In the genomic region with DNA sequence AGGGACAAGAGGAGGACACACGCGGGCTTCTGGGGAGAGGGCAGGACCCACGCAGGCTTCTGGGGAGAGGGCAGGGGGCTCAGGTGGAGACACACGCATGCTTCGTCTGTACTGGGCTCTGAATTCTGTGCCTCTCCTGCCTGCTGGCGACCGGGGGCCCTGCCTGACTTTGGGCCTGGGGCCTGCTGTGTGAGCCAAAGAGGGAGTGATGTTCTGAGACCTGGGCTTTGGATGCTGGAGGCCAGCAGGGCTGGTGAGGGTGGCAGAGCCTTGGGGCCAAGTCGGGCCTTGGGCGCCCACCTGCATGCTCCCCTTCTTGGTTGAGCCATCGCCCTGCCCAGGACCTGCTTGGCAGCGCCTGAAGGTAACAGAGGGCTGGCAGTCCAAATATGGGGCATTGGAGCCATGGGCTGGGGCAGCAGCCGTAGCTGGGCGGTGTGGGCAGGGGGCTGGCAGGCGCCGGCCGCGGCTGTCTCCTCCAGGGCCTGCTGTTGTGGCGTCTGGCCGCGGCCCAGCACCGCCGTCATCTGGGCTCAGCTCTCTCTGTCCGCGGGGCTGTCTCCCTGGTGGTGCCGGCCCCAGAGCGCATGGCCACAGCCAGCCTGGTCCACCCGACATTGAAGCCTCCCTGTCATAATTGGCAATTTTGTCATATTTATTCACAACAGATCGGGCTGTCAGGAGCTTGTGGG, we compare ENCODE assay signal across 13 cellular contexts.
DNase-seq lines count a peak whose midpoint lies in the region; ATAC-seq and TF ChIP-seq lines count a peak whose summit lies in the region.
"Had no signal": no experiment of that assay in that cellular context is flagged by ENCODE, and none has a peak within 500 bp of the region (broad histone marks: within the 10 kb centered on the region; RNA-seq: fewer than 3 reads in every experiment).

No MANE protein-coding gene starts in this region.

- no peak overlapping the region for H3K4me3 ChIP-seq in endodermal cell (ENCODE audit: low read length)
- H3K4me3 ChIP-seq: A549 had no signal

- intact Hi-C loops in natural killer cell (cut with micrococcal nuclease), result no loop called here

- H3K4me2 ChIP-seq in H9 (ENCODE audit: insufficient read depth, insufficient read length, low read length), result no peak overlapping the region
- H3K4me2 ChIP-seq: A549 had no signal

- H2BK20ac ChIP-seq in H9 (ENCODE audit: low read depth, low read length, poor library complexity, severe bottlenecking), result no peak overlapping the region

- no peak overlapping the region for H3K27ac Mint-ChIP-seq in natural killer cell treated with Interleukin-12 subunit alpha and Interleukin-12 subunit beta and Interleukin-15 and Interleukin-18, amount 100 ng/mL, for 72 hours
- H3K27ac Mint-ChIP-seq in natural killer cell, result no peak overlapping the region
- H3K27ac Mint-ChIP-seq in H9, result peak overlapping the region in 1 of 3 experiments; percentile 49; a peak in 1 of 7 replicates
- no peak overlapping the region for H3K27ac Mint-ChIP-seq in endodermal cell
- H3K27ac Mint-ChIP-seq: CD8-positive, alpha-beta memory T cell; HFFc6 had no signal

- H4K8ac ChIP-seq in H9 (replicated peaks; ENCODE audit: insufficient read length, low read depth, low read length), result no peak overlapping the region

- H3K4me1 Mint-ChIP-seq in natural killer cell treated with Interleukin-12 subunit alpha and Interleukin-12 subunit beta and Interleukin-15 and Interleukin-18, amount 100 ng/mL, for 72 hours (ENCODE audit: low read depth in 2 of 2), result peaks cover 0 to 3% of the 10 kb centered on the region in 2 donors
- H3K4me1 Mint-ChIP-seq in natural killer cell (no peaks in the 10 kb centered on the region), H9 (no peaks in the 10 kb centered on the region), endodermal cell (no peaks in the 10 kb centered on the region)
- H3K4me1 Mint-ChIP-seq: CD8-positive, alpha-beta memory T cell had no signal

- no peaks in the 10 kb centered on the region for H3K79me2 ChIP-seq in H9 (ENCODE audit: insufficient read depth, low read length)

- H3K27ac ChIP-seq in H9 (ENCODE audit: insufficient read length, low read depth, low read length), result no peak overlapping the region
- H3K27ac ChIP-seq in endodermal cell (ENCODE audit: low read depth, low read length), result peak overlapping the region; percentile 60
- H3K27ac ChIP-seq: A549 had no signal

- H3K23me2 ChIP-seq in H9 (ENCODE audit: insufficient read length, low read depth, low read length, poor library complexity, severe bottlenecking), result no peaks in the 10 kb centered on the region

- H3K27me3 Mint-ChIP-seq in natural killer cell treated with Interleukin-12 subunit alpha and Interleukin-12 subunit beta and Interleukin-15 and Interleukin-18, amount 100 ng/mL, for 72 hours, result peaks cover 1 to 3% of the 10 kb centered on the region in 2 donors
- H3K27me3 Mint-ChIP-seq in natural killer cell (ENCODE audit: low read depth in 2 of 2) (peaks cover 0 to under 1% of the 10 kb centered on the region in 2 donors), H9 (ENCODE audit: low read depth) (peaks cover 3% of the 10 kb centered on the region), endodermal cell (ENCODE audit: insufficient read depth) (peaks cover 4% of the 10 kb centered on the region)

- H3K79me1 ChIP-seq in H9 (ENCODE audit: insufficient read depth, low read depth, low read length, poor library complexity, severe bottlenecking), result no peaks in the 10 kb centered on the region

- WGBS in H9 (ENCODE audit: extremely low coverage, insufficient read length, low lambda C conversion rate), result no CpG with 5 or more reads among the region's 28 CpGs
- 95 to 96% methylated on average over 20 to 28 of the region's 28 CpGs for WGBS in endodermal cell (ENCODE audit: insufficient coverage in 1 of 2, insufficient read length in 1 of 2), 2 experiments

- no peak overlapping the region for H4K91ac ChIP-seq in H9 (ENCODE audit: insufficient read length, low read depth, low read length)

- ATAC-seq in natural killer cell treated with Interleukin-12 subunit alpha and Interleukin-12 subunit beta and Interleukin-15 and Interleukin-18, amount 100 ng/mL, for 72 hours, result no peak
- no peak for ATAC-seq in natural killer cell
- ATAC-seq: HepG2 had no signal

- no peak for TF ChIP-seq CTCF in natural killer cell (IDR thresholded peaks at IDR 0.05)
- TF ChIP-seq CTCF in H9 (conservative IDR thresholded peaks at IDR 0.05), result no peak
- TF ChIP-seq CTCF in endodermal cell (conservative IDR thresholded peaks at IDR 0.05), result no peak
- no peak for TF ChIP-seq CTCF in GM10266 (IDR thresholded peaks at IDR 0.05; ENCODE audit: control insufficient read depth, insufficient read depth, low read depth, missing control alignments)

- H3K9me3 Mint-ChIP-seq in natural killer cell treated with Interleukin-12 subunit alpha and Interleukin-12 subunit beta and Interleukin-15 and Interleukin-18, amount 100 ng/mL, for 72 hours, result no peaks in the 10 kb centered on the region
- H3K9me3 Mint-ChIP-seq in natural killer cell (no peaks in the 10 kb centered on the region), H9 (peaks cover under 1 to 2% of the 10 kb centered on the region in 2 experiments; a peak in 2 of 5 replicates), endodermal cell (no peaks in the 10 kb centered on the region)
- H3K9me3 Mint-ChIP-seq: HFFc6 had no signal

- H2BK5ac ChIP-seq in H9 (ENCODE audit: insufficient read length, low read length), result no peak overlapping the region

- H2AFZ ChIP-seq in H9 (ENCODE audit: low read length), result no peak overlapping the region

- no peak overlapping the region for H2BK12ac ChIP-seq in H9 (ENCODE audit: insufficient read length, low read depth, low read length)

- no peaks in the 10 kb centered on the region for H3K4me1 ChIP-seq in H9 (ENCODE audit: insufficient read depth, low read length)
- no peaks in the 10 kb centered on the region for H3K4me1 ChIP-seq in endodermal cell (ENCODE audit: control insufficient read depth, insufficient read depth, low read length)
- H3K4me1 ChIP-seq: A549, Caco-2 had no signal

- no peaks in the 10 kb centered on the region for H4K20me1 ChIP-seq in H9 (ENCODE audit: control insufficient read depth, insufficient read depth, insufficient read length)

- H3K36me3 Mint-ChIP-seq in natural killer cell treated with Interleukin-12 subunit alpha and Interleukin-12 subunit beta and Interleukin-15 and Interleukin-18, amount 100 ng/mL, for 72 hours, result no peaks in the 10 kb centered on the region
- H3K36me3 Mint-ChIP-seq in natural killer cell (no peaks in the 10 kb centered on the region), H9 (ENCODE audit: insufficient read depth in 1 of 3, low read depth in 3 of 3) (no peaks in the 10 kb centered on the region), endodermal cell (ENCODE audit: low read depth) (no peaks in the 10 kb centered on the region)

- H4K5ac ChIP-seq in H9 (ENCODE audit: insufficient read length, low read depth, low read length), result no peak overlapping the region

- no peak overlapping the region for H3K23ac ChIP-seq in H9 (ENCODE audit: insufficient read length, low read depth, low read length)

- no peak overlapping the region for H3K4me3 Mint-ChIP-seq in natural killer cell treated with Interleukin-12 subunit alpha and Interleukin-12 subunit beta and Interleukin-15 and Interleukin-18, amount 100 ng/mL, for 72 hours
- H3K4me3 Mint-ChIP-seq in natural killer cell (no peak overlapping the region), H9 (no peak overlapping the region), endodermal cell (no peak overlapping the region)
- H3K4me3 Mint-ChIP-seq: CD8-positive, alpha-beta memory T cell; HFFc6 had no signal

- H3T11ph ChIP-seq in H9 (ENCODE audit: low read length), result no peak overlapping the region

- no peak overlapping the region for H3K9ac ChIP-seq in H9 (ENCODE audit: extremely low read depth, insufficient read length, low read length)
- no peak overlapping the region for H3K9ac ChIP-seq in endodermal cell (ENCODE audit: extremely low read depth, low read length, poor library complexity, severe bottlenecking)

- H2AK5ac ChIP-seq in H9 (ENCODE audit: insufficient read length, low read length), result no peak overlapping the region

- H3K9me3 ChIP-seq in H9 (ENCODE audit: control insufficient read depth, low read depth, low read length) (no peaks in the 10 kb centered on the region), endodermal cell (ENCODE audit: control insufficient read depth, low read length) (no peaks in the 10 kb centered on the region)
- H3K9me3 ChIP-seq: A549, Caco-2 had no signal

- DNase-seq in natural killer cell treated with Interleukin-12 subunit alpha and Interleukin-12 subunit beta and Interleukin-15 and Interleukin-18, amount 100 ng/mL, for 72 hours (ENCODE audit: low spot score), result peak; percentile 26
- DNase-seq in natural killer cell (no peak), H9 (no peak), endodermal cell (no peak), medulla oblongata (ENCODE audit: extremely low spot score) (no peak), GM10266 (ENCODE audit: extremely low spot score) (no peak), anterior cingulate cortex (lab: John Stamatoyannopoulos, UW) (no peak)
- DNase-seq: Caco-2; CD8-positive, alpha-beta memory T cell; HCEC 1CT; HFFc6 had no signal

- H3K4ac ChIP-seq in H9 (ENCODE audit: low read depth, low read length), result no peak overlapping the region

- peak overlapping the region; percentile 10; the same call in 1 of the 2 replicates for H3K14ac ChIP-seq in H9 (ENCODE audit: insufficient read depth, low read length)

- H3K36me3 ChIP-seq in endodermal cell (ENCODE audit: control insufficient read depth, insufficient read depth, low read length), result no peaks in the 10 kb centered on the region

- H3K27me3 ChIP-seq in H9 (ENCODE audit: insufficient read depth, low read length), result no peaks in the 10 kb centered on the region
- H3K27me3 ChIP-seq in endodermal cell (ENCODE audit: control insufficient read depth, insufficient read depth, low read length, poor library complexity, severe bottlenecking), result no peaks in the 10 kb centered on the region

- H3K56ac ChIP-seq in H9 (ENCODE audit: insufficient read length, low read depth, low read length), result no peak overlapping the region

- H2BK120ac ChIP-seq in H9 (ENCODE audit: low read depth, low read length, poor library complexity, severe bottlenecking), result no peak overlapping the region

- no peak overlapping the region for H3K18ac ChIP-seq in H9 (ENCODE audit: insufficient read length, low read depth, low read length)

- H2BK15ac ChIP-seq in H9 (ENCODE audit: low read depth, low read length), result no peak overlapping the region
